Comparison of ENCODE assay signal across 26 cellular contexts in genomic region chr1:98296681-98297080, GRCh38.
DNase-seq lines count a peak whose midpoint lies in the region; ATAC-seq, FAIRE-seq and TF ChIP-seq lines count a peak whose summit lies in the region.
"Had no signal": no experiment of that assay in that cellular context is flagged by ENCODE, and none has a peak within 500 bp of the region (broad histone marks: within the 10 kb centered on the region; RNA-seq: fewer than 3 reads in every experiment).

No MANE protein-coding gene starts in this region.

- no peak for ATAC-seq in GM23338
- ATAC-seq: A549, GM12878 had no signal

- H3K9me3 ChIP-seq in mammary epithelial cell (replicated peaks; ENCODE audit: insufficient read depth, low read length) (no peaks in the 10 kb centered on the region), keratinocyte (ENCODE audit: control insufficient read depth, low read depth, low read length) (no peaks in the 10 kb centered on the region)
- H3K9me3 ChIP-seq: A549; BE2C; BLaER1 treated with 17β-estradiol and CSF1 and Interleukin-3, amounts not matched to agents 10 nM and 100 nM had no signal

- no peaks in the 10 kb centered on the region for H3K79me2 ChIP-seq in mammary epithelial cell (ENCODE audit: insufficient read depth, low read length)
- no peaks in the 10 kb centered on the region for H3K79me2 ChIP-seq in keratinocyte (ENCODE audit: control insufficient read depth, insufficient read depth, low read length)
- no peaks in the 10 kb centered on the region for H3K79me2 ChIP-seq in GM23338 (replicated peaks; ENCODE audit: insufficient read depth)

- POLR2A ChIA-PET in MCF 10A (lab: Yijun Ruan, JAX), result no interaction called here
- POLR2A ChIA-PET in RWPE1 (lab: Yijun Ruan, JAX; ENCODE audit: low non-redundant PET), result no interaction called here

- H3K27ac ChIP-seq in mammary epithelial cell (ENCODE audit: insufficient read depth, low read depth, low read length) (no peak overlapping the region), RWPE1 (no peak overlapping the region), keratinocyte (ENCODE audit: control insufficient read depth, insufficient read depth, low read length) (no peak overlapping the region), GM23338 (ENCODE audit: low read depth) (no peak overlapping the region)
- H3K27ac ChIP-seq: A549; BLaER1 treated with 17β-estradiol and CSF1 and Interleukin-3, amounts not matched to agents 10 nM and 100 nM had no signal

- no peaks in the 10 kb centered on the region for H3K36me3 ChIP-seq in mammary epithelial cell (ENCODE audit: insufficient read depth, low read length)
- no peaks in the 10 kb centered on the region for H3K36me3 ChIP-seq in bronchial epithelial cell (ENCODE audit: control insufficient read depth, insufficient read depth, low read length)
- H3K36me3 ChIP-seq in keratinocyte (ENCODE audit: control insufficient read depth in 2 of 2, extremely low read depth in 1 of 2, insufficient read depth in 2 of 2, low read length in 2 of 2), result no peaks in the 10 kb centered on the region
- H3K36me3 ChIP-seq in GM23338 (ENCODE audit: insufficient read depth), result no peaks in the 10 kb centered on the region
- H3K36me3 ChIP-seq: BE2C; BLaER1 treated with 17β-estradiol and CSF1 and Interleukin-3, amounts not matched to agents 10 nM and 100 nM had no signal

- H3F3A ChIP-seq in GM23338 (replicated peaks; ENCODE audit: low read depth), result no peaks in the 10 kb centered on the region

- H3K27me3 Mint-ChIP-seq in MCF 10A (ENCODE audit: insufficient read depth, unreplicated experiment) (no peaks in the 10 kb centered on the region), GM23338 (ENCODE audit: insufficient read depth, low read depth, poor library complexity) (no peaks in the 10 kb centered on the region)
- H3K27me3 Mint-ChIP-seq: CD4-positive, alpha-beta T cell had no signal

- H4K20me1 ChIP-seq in mammary epithelial cell (ENCODE audit: insufficient read depth, low read length), result no peaks in the 10 kb centered on the region
- H4K20me1 ChIP-seq in keratinocyte (ENCODE audit: control insufficient read depth, extremely low read depth, insufficient read depth, low read length), result no peaks in the 10 kb centered on the region
- H4K20me1 ChIP-seq in GM23338 (replicated peaks; ENCODE audit: insufficient read depth), result no peaks in the 10 kb centered on the region
- H4K20me1 ChIP-seq: BLaER1 treated with 17β-estradiol and CSF1 and Interleukin-3, amounts not matched to agents 10 nM and 100 nM had no signal

- no peak for FAIRE-seq in bronchial epithelial cell (lab: Jason Lieb, UNC)
- no peak for FAIRE-seq in keratinocyte (lab: Jason Lieb, UNC)
- FAIRE-seq: A549, D721Med, GM12878, GM19239 had no signal

- H3K4me2 ChIP-seq in mammary epithelial cell (ENCODE audit: insufficient read depth, low read depth, low read length) (no peak overlapping the region), keratinocyte (ENCODE audit: control insufficient read depth, extremely low read depth, insufficient read depth, low read depth, low read length) (no peak overlapping the region), GM23338 (no peak overlapping the region)
- H3K4me2 ChIP-seq: A549; BLaER1 treated with 17β-estradiol and CSF1 and Interleukin-3, amounts not matched to agents 10 nM and 100 nM had no signal

- no peak overlapping the region for H3K4me3 Mint-ChIP-seq in MCF 10A (ENCODE audit: unreplicated experiment)
- H3K4me3 Mint-ChIP-seq in GM23338, result no peak overlapping the region
- H3K4me3 Mint-ChIP-seq: CD14-positive monocyte; CD4-positive, alpha-beta T cell; CD8-positive, alpha-beta memory T cell had no signal

- H3K27ac Mint-ChIP-seq in MCF 10A (ENCODE audit: low read depth, unreplicated experiment), result no peak overlapping the region
- H3K27ac Mint-ChIP-seq in GM23338, result no peak overlapping the region
- H3K27ac Mint-ChIP-seq: CD4-positive, alpha-beta T cell had no signal

- TF ChIP-seq CTCF in mammary epithelial cell (conservative IDR thresholded peaks at IDR 0.05 in 1 of 2, IDR thresholded peaks at IDR 0.05 in 1 of 2; ENCODE audit: extremely low read depth in 1 of 2, insufficient read depth in 1 of 2, low read depth in 1 of 2, low read length in 2 of 2), result no peak
- no peak for TF ChIP-seq CTCF in MCF 10A (IDR thresholded peaks at IDR 0.05; ENCODE audit: unreplicated experiment)
- no peak for TF ChIP-seq CTCF in RWPE1 (conservative IDR thresholded peaks at IDR 0.05; ENCODE audit: low read depth)
- no peak for TF ChIP-seq CTCF in bronchial epithelial cell (IDR thresholded peaks at IDR 0.05; ENCODE audit: insufficient read depth, low read length, severe bottlenecking)
- TF ChIP-seq CTCF in keratinocyte (optimal IDR thresholded peaks at IDR 0.05 in 1 of 3, IDR thresholded peaks at IDR 0.05 in 1 of 3, conservative IDR thresholded peaks at IDR 0.05 in 1 of 3; ENCODE audit: extremely low read depth in 1 of 3, insufficient read depth in 2 of 3, low read length in 3 of 3), result no peak
- TF ChIP-seq CTCF in GM23338 (conservative IDR thresholded peaks at IDR 0.05; ENCODE audit: low read depth in 2 of 2), result no peak

- H3K4me3 ChIP-seq in mammary epithelial cell (replicated peaks in 1 of 3; ENCODE audit: insufficient read depth in 1 of 3, low read depth in 2 of 3, low read length in 3 of 3) (no peak overlapping the region), bronchial epithelial cell (ENCODE audit: low read depth, low read length) (no peak overlapping the region), keratinocyte (ENCODE audit: control insufficient read depth in 2 of 3, extremely low read depth in 1 of 3, insufficient read depth in 2 of 3, low read depth in 1 of 3, low read length in 3 of 3) (no peak overlapping the region), GM23338 (no peak overlapping the region)
- H3K4me3 ChIP-seq: A549; BLaER1 treated with 17β-estradiol and CSF1 and Interleukin-3, amounts not matched to agents 10 nM and 100 nM; GM12878 had no signal

- no peaks in the 10 kb centered on the region for H3K9me1 ChIP-seq in keratinocyte (ENCODE audit: control insufficient read depth, extremely low read depth, insufficient read depth, low read length)

- intact Hi-C loops in mammary epithelial cell (cut with micrococcal nuclease), result no loop called here
- intact Hi-C loops in MCF 10A (cut with micrococcal nuclease), result no loop called here

- CTCF ChIA-PET in mammary epithelial cell (lab: Charles Lee; ENCODE audit: low non-redundant PET), result no interaction called here
- CTCF ChIA-PET in MCF 10A (lab: Yijun Ruan, JAX), result interaction anchor here (0.6 kb wide), 1 partner anchor 950 kb away, joined by 4 read pairs; no protein-coding TSS in a partner anchor
- CTCF ChIA-PET in RWPE1 (lab: Yijun Ruan, JAX), result no interaction called here

- BruUV-seq in mammary epithelial cell (replicated peaks; lab: Mats Ljungman, UMichigan) (no TSS peak), MCF 10A (replicated peaks; lab: Mats Ljungman, UMichigan) (no TSS peak)

- H3K36me3 Mint-ChIP-seq in MCF 10A (ENCODE audit: insufficient read depth, unreplicated experiment), result no peaks in the 10 kb centered on the region
- H3K36me3 Mint-ChIP-seq in GM23338 (ENCODE audit: low read depth), result no peaks in the 10 kb centered on the region
- H3K36me3 Mint-ChIP-seq: CD14-positive monocyte; CD8-positive, alpha-beta memory T cell had no signal

- dilution Hi-C loops in mammary epithelial cell (cut with HindIII; ENCODE audit: low sequenced_read_pairs), result no loop called here
- dilution Hi-C loops in keratinocyte (cut with MboI; ENCODE audit: extremely low pct_ligation_motif_present, low sequenced_read_pairs), result no loop called here

- H3K9ac ChIP-seq in mammary epithelial cell (ENCODE audit: insufficient read depth, low read length) (no peak overlapping the region), keratinocyte (ENCODE audit: control insufficient read depth, extremely low read depth, insufficient read depth, low read length) (no peak overlapping the region)
- H3K9ac ChIP-seq: BLaER1 treated with 17β-estradiol and CSF1 and Interleukin-3, amounts not matched to agents 10 nM and 100 nM had no signal

- H3K9me3 Mint-ChIP-seq in MCF 10A (ENCODE audit: unreplicated experiment), result no peaks in the 10 kb centered on the region
- H3K9me3 Mint-ChIP-seq in GM23338, result no peaks in the 10 kb centered on the region
- H3K9me3 Mint-ChIP-seq: CD4-positive, alpha-beta T cell; CD8-positive, alpha-beta memory T cell had no signal

- no peaks in the 10 kb centered on the region for H3K9me2 ChIP-seq in GM23338 (ENCODE audit: insufficient read depth)

- DNase-seq in mammary epithelial cell (peak; percentile 62), MCF 10A (ENCODE audit: unreplicated experiment) (no peak), RWPE1 (ENCODE audit: low spot score) (peak; percentile 26), bronchial epithelial cell (ENCODE audit: low read depth) (peak; percentile 95), keratinocyte (ENCODE audit: low read depth, low spot score) (no peak), NCI-H1694 treated with DMSO at 0.1 percent for 48 hours (lab: John Stamatoyannopoulos, UW) (no peak), KG1 (lab: John Stamatoyannopoulos, UW) (no peak), GM23338 (ENCODE audit: low spot score) (no peak)
- DNase-seq: 8988T; ACHN; AML-193; BE2C; CD4-positive, alpha-beta T cell; CD8-positive, alpha-beta memory T cell; DMS 273 treated with DMSO at 0.1 percent for 48 hours; DND-41; GDM1; GOT3; H7; HCEC 1CT had no signal

- no peaks in the 10 kb centered on the region for H3K27me3 ChIP-seq in mammary epithelial cell (ENCODE audit: insufficient read depth, low read length)
- no peaks in the 10 kb centered on the region for H3K27me3 ChIP-seq in bronchial epithelial cell (ENCODE audit: control insufficient read depth, insufficient read depth, low read length)
- H3K27me3 ChIP-seq in keratinocyte (ENCODE audit: control insufficient read depth, extremely low read depth, insufficient read depth, low read length), result no peaks in the 10 kb centered on the region
- no peaks in the 10 kb centered on the region for H3K27me3 ChIP-seq in GM23338 (ENCODE audit: insufficient read depth)
- H3K27me3 ChIP-seq: BE2C; BLaER1 treated with 17β-estradiol and CSF1 and Interleukin-3, amounts not matched to agents 10 nM and 100 nM had no signal

- H2AFZ ChIP-seq in mammary epithelial cell (ENCODE audit: low read depth, low read length) (no peak overlapping the region), keratinocyte (ENCODE audit: control insufficient read depth, low read length) (peak overlapping the region; percentile 19), GM23338 (no peak overlapping the region)

- H3K4me1 ChIP-seq in mammary epithelial cell (ENCODE audit: insufficient read depth, low read length) (no peaks in the 10 kb centered on the region), keratinocyte (ENCODE audit: control insufficient read depth, extremely low read depth, insufficient read depth, low read length) (peaks cover 2% of the 10 kb centered on the region), GM23338 (ENCODE audit: insufficient read depth) (no peaks in the 10 kb centered on the region)
- H3K4me1 ChIP-seq: BE2C; BLaER1 treated with 17β-estradiol and CSF1 and Interleukin-3, amounts not matched to agents 10 nM and 100 nM had no signal

- no peaks in the 10 kb centered on the region for H3K4me1 Mint-ChIP-seq in MCF 10A (ENCODE audit: insufficient read depth, unreplicated experiment)
- peaks cover 3% of the 10 kb centered on the region; the same call in 1 of the 3 replicates for H3K4me1 Mint-ChIP-seq in GM23338
- H3K4me1 Mint-ChIP-seq: CD8-positive, alpha-beta memory T cell had no signal

- 73% methylated on average over 1 of the region's 1 CpG for WGBS in mammary epithelial cell (ENCODE audit: low coverage, missing lambda C conversion rate)

- in situ Hi-C loops in mammary epithelial cell (cut with MboI; ENCODE audit: low sequenced_read_pairs in 2 of 2), result no loop called here

Comparison
In these comparisons a context has a peak if more than half of its experiments do, and no peak if none do; other contexts are left out.
1. DNase-seq: peak in mammary epithelial cell (single experiment), RWPE1 (single experiment) and bronchial epithelial cell (single experiment); none in MCF 10A (single experiment), keratinocyte (single experiment), NCI-H1694 treated with DMSO at 0.1 percent for 48 hours (single experiment), KG1 (single experiment) and GM23338 (single experiment).